ENCODE assay signal across 10 cellular contexts in the genomic region with DNA sequence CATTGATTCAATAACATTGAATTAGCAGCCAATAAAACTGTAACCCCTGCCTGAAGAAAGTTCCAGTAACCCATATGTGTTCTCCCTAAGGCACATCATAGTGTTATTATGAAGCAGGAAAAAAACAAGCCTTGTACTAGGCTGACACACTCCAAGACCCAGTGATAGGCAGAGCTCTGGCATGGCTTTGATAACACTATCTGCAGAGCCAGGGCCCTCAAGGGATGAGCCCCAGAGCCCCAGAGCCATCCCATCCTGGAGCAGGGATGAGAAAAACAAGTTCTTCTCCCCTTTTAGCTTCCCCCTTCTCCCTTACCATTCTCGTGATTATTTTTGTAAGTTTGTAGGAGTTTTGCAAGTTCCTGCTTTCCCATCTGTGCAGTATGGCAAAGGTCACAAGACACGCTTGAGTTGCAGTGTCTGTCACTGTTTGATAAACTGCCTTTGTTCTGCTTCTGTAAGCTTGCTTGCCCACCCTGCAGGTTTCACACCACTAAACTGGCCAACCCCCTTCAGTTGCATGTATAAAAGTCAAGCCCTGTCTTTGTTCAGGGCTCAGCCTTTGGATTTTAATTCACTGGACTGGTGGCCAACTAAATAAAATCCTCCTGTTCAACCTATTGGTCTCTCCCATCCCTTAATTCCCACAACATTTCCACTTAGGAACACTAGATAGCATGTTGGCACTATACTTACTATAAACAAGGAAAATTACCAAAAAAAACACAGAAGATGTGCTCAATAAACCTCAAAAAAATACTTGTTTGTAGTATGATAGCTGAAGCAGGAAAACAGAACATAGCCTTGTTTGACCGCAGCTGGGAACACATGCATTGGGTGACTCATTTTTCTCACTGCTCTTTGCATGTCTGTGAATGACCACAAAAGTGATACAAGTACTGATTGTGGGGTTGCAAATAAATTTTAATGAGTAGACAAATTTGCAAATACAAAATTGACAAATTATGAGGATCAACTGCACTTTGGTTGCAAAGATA. TPM values are rescaled to one million over a fixed set of nuclear protein-coding genes. Genes with fewer than 3 reads are reported as not detected.
DNase-seq lines count a peak whose midpoint lies in the region; ATAC-seq and TF ChIP-seq lines count a peak whose summit lies in the region.
"Had no signal": no experiment of that assay in that cellular context is flagged by ENCODE, and none has a peak within 500 bp of the region (broad histone marks: within the 10 kb centered on the region; RNA-seq: fewer than 3 reads in every experiment).

No MANE protein-coding gene starts in this region.

- ATAC-seq in GM21390 (IDR thresholded peaks at IDR 0.05; ENCODE audit: unreplicated experiment) = peak; percentile 48
- no peak for ATAC-seq in HG03135 (IDR thresholded peaks at IDR 0.05; ENCODE audit: unreplicated experiment)
- ATAC-seq: effector memory CD8-positive, alpha-beta T cell; HCT116 had no signal

- no peak overlapping the region for H3K4me3 ChIP-seq in AG10803 (ENCODE audit: low read length)
- H3K4me3 ChIP-seq in choroid plexus epithelial cell (ENCODE audit: low read depth, low read length) = no peak overlapping the region

- TF ChIP-seq CTCF in AG10803 (conservative IDR thresholded peaks at IDR 0.05; ENCODE audit: low read length) (no peak), choroid plexus epithelial cell (conservative IDR thresholded peaks at IDR 0.05; ENCODE audit: low read depth, low read length) (no peak)

- DNase-seq in AG10803 (ENCODE audit: low read depth) = peak; percentile 51
- DNase-seq in M059J (ENCODE audit: low read depth) = peak; percentile 90
- DNase-seq in choroid plexus epithelial cell (ENCODE audit: low read depth) = peak; percentile 94
- no peak for DNase-seq in activated naive CD4-positive, alpha-beta T cell treated with Interleukin-2 at 50 U/mL for 16 hours
- DNase-seq in activated naive CD4-positive, alpha-beta T cell treated with anti-CD3 and anti-CD28 coated beads, Interleukin-2, amount 50 U/mL, for 16 hours = no peak
- DNase-seq in NCI-H82 treated with DMSO at 0.1 percent for 48 hours (lab: John Stamatoyannopoulos, UW; ENCODE audit: unreplicated experiment) = no peak
- DNase-seq: effector memory CD8-positive, alpha-beta T cell had no signal

RNA-seq across cellular contexts. Expression of a gene that starts 22.5 kb away (rescaled TPM):
- total RNA-seq in M059J (2014; rRNA removed; shearing (Covaris generic)) = 0.39 and 1.1 TPM in 2 replicates

Comparison
In these comparisons a context has a peak if more than half of its experiments do, and no peak if none do; other contexts are left out.
1. DNase-seq: peak in AG10803 (single experiment), M059J (single experiment) and choroid plexus epithelial cell (single experiment); none in activated naive CD4-positive, alpha-beta T cell treated with Interleukin-2 at 50 U/mL for 16 hours (single experiment), activated naive CD4-positive, alpha-beta T cell treated with anti-CD3 and anti-CD28 coated beads, Interleukin-2, amount 50 U/mL, for 16 hours (single experiment) and NCI-H82 treated with DMSO at 0.1 percent for 48 hours (single experiment).